Comparison of ENCODE assay signal across 2 cellular contexts in genomic region chr11:69686452-69686851, GRCh38.
TF ChIP-seq lines count a peak whose summit lies in the region.

No MANE protein-coding gene starts in this region.

TF ChIP-seq in GM23338, 12 proteins besides CTCF, POLR2A, EP300 and RAD21:
- no peak for TF ChIP-seq EZH2phosphoT487 (IDR thresholded peaks at IDR 0.05; ENCODE audit: unreplicated experiment)
- no peak for TF ChIP-seq ZNF462 (CRISPR knock-in tag; IDR thresholded peaks at IDR 0.05)
- TF ChIP-seq ZNF114 (CRISPR knock-in tag; IDR thresholded peaks at IDR 0.05) = no peak
- TF ChIP-seq EZH2 (IDR thresholded peaks at IDR 0.05; ENCODE audit: low read depth, unreplicated experiment) = no peak
- no peak for TF ChIP-seq CREB1 (CRISPR knock-in tag; IDR thresholded peaks at IDR 0.05; ENCODE audit: low read depth)
- no peak for TF ChIP-seq NANOG (IDR thresholded peaks at IDR 0.05; ENCODE audit: borderline replicate concordance)
- TF ChIP-seq ETS1 (IDR thresholded peaks at IDR 0.05) = no peak
- no peak for TF ChIP-seq ZNF331 (CRISPR knock-in tag; IDR thresholded peaks at IDR 0.05; ENCODE audit: low read depth)
- TF ChIP-seq STAT1 (IDR thresholded peaks at IDR 0.05; ENCODE audit: unreplicated experiment) = no peak
- no peak for TF ChIP-seq POLR2AphosphoS5 (IDR thresholded peaks at IDR 0.05; ENCODE audit: low read depth)
- no peak for TF ChIP-seq REST (IDR thresholded peaks at IDR 0.05; ENCODE audit: unreplicated experiment)
- no peak for TF ChIP-seq JUNB (IDR thresholded peaks at IDR 0.05; ENCODE audit: unreplicated experiment)

TF ChIP-seq in IMR-90, 13 proteins besides CTCF, POLR2A, EP300 and RAD21:
- TF ChIP-seq RFX5 (IDR thresholded peaks at IDR 0.05; ENCODE audit: low read depth, low read length) (no peak), MAZ (IDR thresholded peaks at IDR 0.05; ENCODE audit: borderline replicate concordance, low read depth, low read length) (no peak)
